In the genomic region with DNA sequence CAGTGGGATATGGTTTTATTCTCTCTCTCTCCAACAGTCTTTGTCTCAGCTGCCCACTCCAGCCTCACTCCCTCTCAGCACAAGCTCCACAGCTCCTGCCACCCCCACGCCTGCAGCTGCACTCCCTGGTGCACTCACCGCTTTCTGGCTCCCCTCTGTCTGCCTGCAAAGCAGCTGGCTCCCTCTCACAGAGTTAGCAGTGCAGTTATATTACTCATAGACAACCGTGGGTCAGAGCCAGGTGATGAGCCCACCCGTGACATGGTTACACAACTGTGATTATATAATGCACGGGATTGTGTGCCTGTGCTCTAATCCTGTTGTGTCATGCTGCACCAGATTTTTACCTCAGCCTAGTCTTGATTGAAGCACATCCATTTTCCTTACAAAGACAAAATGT, we compare ENCODE assay signal across 10 cellular contexts.
A peak's percentile ranks its signal among the peaks of the same experiment; 100 is the strongest.
DNase-seq lines count a peak whose midpoint lies in the region; ATAC-seq, FAIRE-seq and TF ChIP-seq lines count a peak whose summit lies in the region.
"Had no signal": no experiment of that assay in that cellular context is flagged by ENCODE, and none has a peak within 500 bp of the region (broad histone marks: within the 10 kb centered on the region; RNA-seq: fewer than 3 reads in every experiment).

No MANE protein-coding gene starts in this region.

- no peak overlapping the region for H4K8ac ChIP-seq in H1 (ENCODE audit: extremely low read depth, insufficient read depth, low read length)

- H2BK12ac ChIP-seq in H1 (ENCODE audit: low read depth, low read length), result no peak overlapping the region; the same call in 1 of the 2 replicates

- POLR2A ChIA-PET in H1 (lab: Charles Lee; ENCODE audit: partially characterized antibody), result no interaction called here

- H3K4me3 Mint-ChIP-seq in nephron, result no peak overlapping the region
- H3K4me3 Mint-ChIP-seq: activated CD8-positive, alpha-beta memory T cell treated with anti-CD3 and anti-CD28 coated beads, Interleukin-2, amount 10 ng/mL, durations not matched to agents 7 days and 5 days; CD8-positive, alpha-beta T cell had no signal

- H2BK15ac ChIP-seq in H1 (ENCODE audit: low read length), result no peak overlapping the region

- no peaks in the 10 kb centered on the region for H3K79me1 ChIP-seq in H1 (ENCODE audit: low read depth, low read length)

- H3K4me3 ChIP-seq in H1 (ENCODE audit: extremely low read depth in 1 of 4, insufficient read depth in 2 of 4, low read depth in 3 of 4, low read length in 4 of 4) (no peak overlapping the region), kidney (ENCODE audit: low read length in 2 of 2) (no peak overlapping the region), breast epithelium (no peak overlapping the region)

- no peak for TF ChIP-seq EP300 in H1 (IDR thresholded peaks at IDR 0.05; ENCODE audit: borderline replicate concordance in 1 of 2, low read depth in 2 of 2, low read length in 2 of 2)

- CTCF ChIA-PET in H1 (lab: Charles Lee; ENCODE audit: partially characterized antibody), result interaction anchor here (1.1 to 2.1 kb wide), 3 partner anchors 13 to 420 kb away, joined by 3 to 4 read pairs (median 4); no protein-coding TSS in a partner anchor

- peaks cover 21% of the 10 kb centered on the region for H3K4me1 Mint-ChIP-seq in nephron
- H3K4me1 Mint-ChIP-seq: activated CD8-positive, alpha-beta memory T cell treated with anti-CD3 and anti-CD28 coated beads, Interleukin-2, amount 10 ng/mL, durations not matched to agents 7 days and 5 days had no signal

- H3K4ac ChIP-seq in H1 (replicated peaks; ENCODE audit: insufficient read length, low read depth, low read length), result no peak overlapping the region

- no peaks in the 10 kb centered on the region for H3K79me2 ChIP-seq in H1 (ENCODE audit: control insufficient read depth in 1 of 2, insufficient read depth in 2 of 2, low read length in 2 of 2)

- in situ Hi-C loops in G401 (cut with HindIII; ENCODE audit: low sequenced_read_pairs), result no loop called here

- peak overlapping the region; percentile 55 to 84 (median 77) for H3K27ac Mint-ChIP-seq in nephron
- H3K27ac Mint-ChIP-seq: activated CD8-positive, alpha-beta memory T cell treated with anti-CD3 and anti-CD28 coated beads, Interleukin-2, amount 10 ng/mL, durations not matched to agents 7 days and 5 days; CD8-positive, alpha-beta T cell had no signal

- DNase-seq in Ammon's horn (ENCODE audit: low spot score) (peak; percentile 62), NCI-H2107 (lab: John Stamatoyannopoulos, UW) (peak; percentile 40), H1 (ENCODE audit: low read depth in 1 of 2, low spot score in 2 of 2) (no peak), G401 (ENCODE audit: low spot score) (no peak), kidney (no peak), breast epithelium (ENCODE audit: low spot score in 2 of 2) (no peak)
- DNase-seq: activated CD8-positive, alpha-beta memory T cell treated with anti-CD3 and anti-CD28 coated beads, Interleukin-2, amount 10 ng/mL, durations not matched to agents 7 days and 5 days; CD8-positive, alpha-beta T cell had no signal

- no peak overlapping the region for H3K9ac ChIP-seq in H1 (replicated peaks in 1 of 4; ENCODE audit: extremely low read depth in 1 of 4, low read depth in 3 of 4, low read length in 3 of 4)
- H3K9ac ChIP-seq in kidney (ENCODE audit: low read length in 2 of 2), result no peak overlapping the region

- no peak overlapping the region for H3K23ac ChIP-seq in H1 (ENCODE audit: insufficient read length)

- H3K18ac ChIP-seq in H1 (ENCODE audit: extremely low read depth, low read length), result no peak overlapping the region

- H2BK20ac ChIP-seq in H1 (ENCODE audit: low read length), result peak overlapping the region; percentile 55; the same call in 1 of the 2 replicates

- peak overlapping the region; percentile 53 for H2BK120ac ChIP-seq in H1 (replicated peaks; ENCODE audit: low read depth, low read length)

- no peak for TF ChIP-seq RAD21 in H1 (IDR thresholded peaks at IDR 0.05 in 1 of 2, conservative IDR thresholded peaks at IDR 0.05 in 1 of 2; ENCODE audit: low read depth in 2 of 2, low read length in 2 of 2)

- H2AK5ac ChIP-seq in H1 (ENCODE audit: low read depth, low read length), result no peak overlapping the region

- intact Hi-C loops in kidney (cut with DNase I), result no loop called here
- intact Hi-C loops in breast epithelium (cut with DNase I; ENCODE audit: low total_unique reads), result no loop called here

- H3K9me3 ChIP-seq in H1 (ENCODE audit: insufficient read depth in 2 of 2, low read depth in 1 of 2, low read length in 1 of 2) (no peaks in the 10 kb centered on the region; a peak in 1 of 4 replicates), kidney (ENCODE audit: control insufficient read depth in 1 of 2, low read length in 2 of 2) (no peaks in the 10 kb centered on the region), breast epithelium (no peaks in the 10 kb centered on the region)

- H4K20me1 ChIP-seq in H1 (replicated peaks in 1 of 2; ENCODE audit: control insufficient read depth in 1 of 2, insufficient read depth in 2 of 2, low read length in 2 of 2), result no peaks in the 10 kb centered on the region

- peak overlapping the region; percentile 85 for H3K14ac ChIP-seq in H1 (ENCODE audit: insufficient read length)

- peaks cover 0 to 6% (median under 1%) of the 10 kb centered on the region in 4 experiments; a peak in 2 of 7 replicates for H3K4me1 ChIP-seq in H1 (replicated peaks in 1 of 4; ENCODE audit: control insufficient read depth in 3 of 4, insufficient read depth in 4 of 4, low read length in 3 of 4)
- no peaks in the 10 kb centered on the region for H3K4me1 ChIP-seq in kidney (ENCODE audit: control insufficient read depth in 1 of 2, insufficient read depth in 1 of 2, low read depth in 1 of 2, low read length in 2 of 2)
- no peaks in the 10 kb centered on the region for H3K4me1 ChIP-seq in breast epithelium

- ATAC-seq in GM21723 (IDR thresholded peaks at IDR 0.05; ENCODE audit: unreplicated experiment), result no peak
- ATAC-seq: activated CD8-positive, alpha-beta memory T cell treated with anti-CD3 and anti-CD28 coated beads, Interleukin-2, amount 10 ng/mL, durations not matched to agents 7 days and 5 days; CD8-positive, alpha-beta T cell had no signal

- H4K91ac ChIP-seq in H1 (replicated peaks; ENCODE audit: insufficient read length, low read length), result peak overlapping the region; percentile 80

- no peaks in the 10 kb centered on the region for H3K36me3 Mint-ChIP-seq in nephron (ENCODE audit: low read depth)
- H3K36me3 Mint-ChIP-seq: activated CD8-positive, alpha-beta memory T cell treated with anti-CD3 and anti-CD28 coated beads, Interleukin-2, amount 10 ng/mL, durations not matched to agents 7 days and 5 days; CD8-positive, alpha-beta T cell had no signal

- 75% methylated on average over 5 of the region's 5 CpGs; no CpG with 5 or more reads in 1 of the 2 experiments for WGBS in H1 (ENCODE audit: extremely low coverage in 1 of 2, insufficient coverage in 1 of 2, insufficient read length in 1 of 2, insufficient replicate concordance in 2 of 2, low coverage in 1 of 2, low lambda C conversion rate in 2 of 2, missing lambda C conversion rate in 1 of 2), 2 experiments

- no peak overlapping the region for H4K5ac ChIP-seq in H1 (ENCODE audit: insufficient read length, low read depth, low read length)

- no peaks in the 10 kb centered on the region for H3K9me3 Mint-ChIP-seq in nephron
- H3K9me3 Mint-ChIP-seq: CD8-positive, alpha-beta T cell had no signal

- no peak overlapping the region for H3K4me2 ChIP-seq in H1 (ENCODE audit: insufficient read depth in 1 of 2, low read depth in 2 of 2, low read length in 2 of 2)

- H3K36me3 ChIP-seq in H1 (ENCODE audit: control insufficient read depth in 2 of 4, insufficient read depth in 4 of 4, low read length in 3 of 4) (no peaks in the 10 kb centered on the region), kidney (ENCODE audit: control insufficient read depth in 1 of 2, insufficient read depth in 2 of 2, low read length in 2 of 2) (no peaks in the 10 kb centered on the region), breast epithelium (no peaks in the 10 kb centered on the region)

- no peak for TF ChIP-seq POLR2A in H1 (IDR thresholded peaks at IDR 0.05; ENCODE audit: control extremely low read depth in 1 of 2, low read depth in 2 of 2, low read length in 2 of 2)
- TF ChIP-seq POLR2A in breast epithelium (IDR thresholded peaks at IDR 0.05), result no peak

- no peak overlapping the region for H3K56ac ChIP-seq in H1 (replicated peaks; ENCODE audit: insufficient read length, low read depth, low read length)

- 0 out of 2 replicates have a peak overlapping the region, but pooled peaks have one; percentile 76 for H2AFZ ChIP-seq in H1 (ENCODE audit: low read length)

- FAIRE-seq in H1 (lab: Jason Lieb, UNC), result no peak
- no peak for FAIRE-seq in kidney (lab: Jason Lieb, UNC)

- no peaks in the 10 kb centered on the region for H3K27me3 ChIP-seq in H1 (replicated peaks in 1 of 4; ENCODE audit: control insufficient read depth in 3 of 4, extremely low read depth in 1 of 4, insufficient read depth in 3 of 4, low read length in 3 of 4)
- H3K27me3 ChIP-seq in breast epithelium, result no peaks in the 10 kb centered on the region

- H3K23me2 ChIP-seq in H1 (ENCODE audit: low read depth, low read length), result no peaks in the 10 kb centered on the region; the same call in 1 of the 2 replicates

- 0 out of 2 replicates have a peak overlapping the region, but pooled peaks have one; percentile 22 for H2BK5ac ChIP-seq in H1 (ENCODE audit: low read depth, low read length)

- H3K27ac ChIP-seq in H1 (ENCODE audit: low read depth, low read length), result no peak overlapping the region
- no peak overlapping the region for H3K27ac ChIP-seq in kidney (ENCODE audit: low read depth in 2 of 2, low read length in 2 of 2)
- H3K27ac ChIP-seq in breast epithelium, result no peak overlapping the region

- H3K27me3 Mint-ChIP-seq in nephron (ENCODE audit: low read depth), result no peaks in the 10 kb centered on the region
- H3K27me3 Mint-ChIP-seq: activated CD8-positive, alpha-beta memory T cell treated with anti-CD3 and anti-CD28 coated beads, Interleukin-2, amount 10 ng/mL, durations not matched to agents 7 days and 5 days had no signal

- TF ChIP-seq CTCF in H1 (IDR thresholded peaks at IDR 0.05; ENCODE audit: control extremely low read depth in 1 of 3, insufficient read depth in 1 of 3, low read depth in 1 of 3, low read length in 3 of 3) (no peak), nephron (IDR thresholded peaks at IDR 0.05; ENCODE audit: unreplicated experiment in 3 of 3) (no peak), kidney (IDR thresholded peaks at IDR 0.05; ENCODE audit: borderline replicate concordance, extremely low read depth, insufficient read depth) (no peak), breast epithelium (IDR thresholded peaks at IDR 0.05) (no peak)

TF ChIP-seq in H1, 55 proteins besides CTCF, POLR2A, EP300 and RAD21:
- TF ChIP-seq RFX5 (IDR thresholded peaks at IDR 0.05; ENCODE audit: borderline replicate concordance, low read depth, low read length) (no peak), BACH1 (IDR thresholded peaks at IDR 0.05; ENCODE audit: low read length) (0 out of 2 replicates have a peak, but pooled peaks have one; percentile 7), JUND (IDR thresholded peaks at IDR 0.05; ENCODE audit: low read length) (no peak)

Comparison
In these comparisons a context has a peak if more than half of its experiments do, and no peak if none do; other contexts are left out.
1. DNase-seq: peak in Ammon's horn (single experiment) and NCI-H2107 (single experiment); none in H1 (0 of 2), G401 (single experiment), kidney (single experiment) and breast epithelium (0 of 2).